Comparison of ENCODE assay signal across 7 cellular contexts in genomic region chr18:77380695-77381094, GRCh38.
"Had no signal": no experiment of that assay in that cellular context is flagged by ENCODE, and none has a peak within 500 bp of the region (broad histone marks: within the 10 kb centered on the region; RNA-seq: fewer than 3 reads in every experiment).

No MANE protein-coding gene starts in this region.

- H2AFZ ChIP-seq: GM23338 had no signal

- DNase-seq: H9, HCEC 1CT, KG1 had no signal

- H3K9me3 Mint-ChIP-seq: GM23338, H9, IgD-negative memory B cell had no signal

- H3K4me3 Mint-ChIP-seq: GM23338, H9, IgD-negative memory B cell had no signal

- H3K4me2 ChIP-seq: GM23338 had no signal

- H3K36me3 Mint-ChIP-seq: IgD-negative memory B cell had no signal

- H3K27ac ChIP-seq: HL-60 had no signal

- H3K4me3 ChIP-seq: GM23338 had no signal

- ATAC-seq: GM23338, HepG2 had no signal

- H3K27ac Mint-ChIP-seq: GM23338, H9, IgD-negative memory B cell had no signal
